ENCODE assay signal across 10 cellular contexts in genomic region chr1:47031059-47031458, GRCh38. TPM values are rescaled to one million over a fixed set of nuclear protein-coding genes. Genes with fewer than 3 reads are reported as not detected.
A peak's percentile ranks its signal among the peaks of the same experiment; 100 is the strongest.
DNase-seq lines count a peak whose midpoint lies in the region; ATAC-seq and TF ChIP-seq lines count a peak whose summit lies in the region.
"Had no signal": no experiment of that assay in that cellular context is flagged by ENCODE, and none has a peak within 500 bp of the region (broad histone marks: within the 10 kb centered on the region; RNA-seq: fewer than 3 reads in every experiment).

No MANE protein-coding gene starts in this region.

- peak; percentile 83 for DNase-seq in Jurkat, Clone E6-1 (ENCODE audit: low read depth, low spot score)
- DNase-seq in body of pancreas (peak; percentile 42 to 74 (median 60)), left ventricle myocardium superior (peak; percentile 24), smooth muscle cell of the brain vasculature (ENCODE audit: low read depth, low spot score) (peak; percentile 62), NAMALWA (ENCODE audit: low spot score) (no peak)
- DNase-seq in effector CD4-positive, alpha-beta T cell = no peak
- no peak for DNase-seq in CD4-positive, alpha-beta T cell

- H3K27me3 ChIP-seq in body of pancreas = no peaks in the 10 kb centered on the region
- peaks cover under 1% of the 10 kb centered on the region for H3K27me3 ChIP-seq in CD4-positive, alpha-beta T cell (ENCODE audit: control insufficient read depth, insufficient read depth, low read length)

- H3K27ac Mint-ChIP-seq in CD4-positive, alpha-beta T cell = no peak overlapping the region
- H3K27ac Mint-ChIP-seq: stimulated activated memory B cell treated with anti-CD40 and anti-IgM and Interleukin-4, amounts not matched to agents 10 μg/mL and 1 μg/mL and 100 μg/mL, for 72 hours had no signal

- ATAC-seq in body of pancreas (peak; percentile 94), left ventricle myocardium superior (peak; percentile 95), GM21526 (IDR thresholded peaks at IDR 0.05; ENCODE audit: low FRiP score, unreplicated experiment) (no peak)
- no peak for ATAC-seq in CD4-positive, alpha-beta T cell (ENCODE audit: poor library complexity)
- ATAC-seq: stimulated activated memory B cell treated with anti-CD40 and anti-IgM and Interleukin-4, amounts not matched to agents 10 μg/mL and 1 μg/mL and 100 μg/mL, for 72 hours had no signal

- WGBS in body of pancreas, 2 donors = 8 to 19% methylated on average over 3 of the region's 3 CpGs

- no peaks in the 10 kb centered on the region for H3K36me3 ChIP-seq in body of pancreas (replicated peaks in 1 of 2; ENCODE audit: insufficient read depth in 1 of 2, low read depth in 2 of 2)

- CTCF ChIA-PET in CD4-positive, alpha-beta T cell (lab: Charles Lee) = no interaction called here

- H3K27ac ChIP-seq in body of pancreas = peak overlapping the region; percentile 21 to 70 (median 44)
- no peak overlapping the region for H3K27ac ChIP-seq in CD4-positive, alpha-beta T cell (ENCODE audit: low read depth, low read length)

- H3K4me3 ChIP-seq in Jurkat, Clone E6-1 (ENCODE audit: low read length) = no peak overlapping the region
- no peak overlapping the region for H3K4me3 ChIP-seq in body of pancreas

- no peaks in the 10 kb centered on the region for H3K36me3 Mint-ChIP-seq in CD4-positive, alpha-beta T cell (ENCODE audit: low read depth)
- H3K36me3 Mint-ChIP-seq: stimulated activated memory B cell treated with anti-CD40 and anti-IgM and Interleukin-4, amounts not matched to agents 10 μg/mL and 1 μg/mL and 100 μg/mL, for 72 hours had no signal

- H3K9me3 ChIP-seq in body of pancreas = no peaks in the 10 kb centered on the region
- no peaks in the 10 kb centered on the region for H3K9me3 ChIP-seq in CD4-positive, alpha-beta T cell (ENCODE audit: control insufficient read depth, low read length)

- TF ChIP-seq POLR2A in body of pancreas (IDR thresholded peaks at IDR 0.05) = no peak

- peaks cover 27% of the 10 kb centered on the region for H3K27me3 Mint-ChIP-seq in CD4-positive, alpha-beta T cell

- H3K4me3 Mint-ChIP-seq in CD4-positive, alpha-beta T cell = no peak overlapping the region
- H3K4me3 Mint-ChIP-seq: stimulated activated memory B cell treated with anti-CD40 and anti-IgM and Interleukin-4, amounts not matched to agents 10 μg/mL and 1 μg/mL and 100 μg/mL, for 72 hours had no signal

- intact Hi-C loops in body of pancreas (cut with DNase I) = no loop called here
- intact Hi-C loops in left ventricle myocardium superior (cut with micrococcal nuclease) = no loop called here
- intact Hi-C loops in CD4-positive, alpha-beta T cell (cut with DNase I, micrococcal nuclease) = no loop called here

- POLR2A ChIA-PET in CD4-positive, alpha-beta T cell (lab: Charles Lee) = no interaction called here

- peaks cover 27% of the 10 kb centered on the region for H3K4me1 ChIP-seq in body of pancreas

- H3K4me1 Mint-ChIP-seq in CD4-positive, alpha-beta T cell (ENCODE audit: low read depth) = no peaks in the 10 kb centered on the region
- H3K4me1 Mint-ChIP-seq: stimulated activated memory B cell treated with anti-CD40 and anti-IgM and Interleukin-4, amounts not matched to agents 10 μg/mL and 1 μg/mL and 100 μg/mL, for 72 hours had no signal

- no peaks in the 10 kb centered on the region for H3K9me3 Mint-ChIP-seq in CD4-positive, alpha-beta T cell
- H3K9me3 Mint-ChIP-seq: stimulated activated memory B cell treated with anti-CD40 and anti-IgM and Interleukin-4, amounts not matched to agents 10 μg/mL and 1 μg/mL and 100 μg/mL, for 72 hours had no signal

- TF ChIP-seq CTCF in body of pancreas (IDR thresholded peaks at IDR 0.05) = no peak
- TF ChIP-seq CTCF in CD4-positive, alpha-beta T cell (IDR thresholded peaks at IDR 0.05) = no peak

RNA-seq across cellular contexts. Expression of gene CYP4X1, which starts 7.6 kb away (rescaled TPM):
- polyA plus RNA-seq in Jurkat, Clone E6-1 (2012; ENCODE audit: insufficient read depth, insufficient read length) = not detected
- total RNA-seq in body of pancreas (10 to 100 TPM in 1 of 2 donors, 1 to 10 TPM in 1; 1.8 to 14.2 TPM), left ventricle myocardium superior (1.6 TPM)
- total RNA-seq in CD4-positive, alpha-beta T cell = not detected

RNA-seq across cellular contexts. Expression of gene CYP4Z1, which starts 36.0 kb away (rescaled TPM):
- polyA plus RNA-seq in Jurkat, Clone E6-1 (2012; ENCODE audit: insufficient read depth, insufficient read length) = not detected
- total RNA-seq in body of pancreas (1 to 10 TPM in 1 of 2 donors, under 1 TPM in 1; 0.52 to 2.3 TPM), left ventricle myocardium superior (0.30 TPM)
- total RNA-seq in CD4-positive, alpha-beta T cell = not detected
- total RNA-seq: H1 had no signal
- polyA plus RNA-seq: H1 had no signal

Comparison
In these comparisons a context has a peak if more than half of its experiments do, and no peak if none do; other contexts are left out.
1. DNase-seq: peak in Jurkat, Clone E6-1 (single experiment), body of pancreas (4 of 4), left ventricle myocardium superior (single experiment) and smooth muscle cell of the brain vasculature (single experiment); none in effector CD4-positive, alpha-beta T cell (single experiment), NAMALWA (single experiment) and CD4-positive, alpha-beta T cell (0 of 10).
2. ATAC-seq: peak in body of pancreas (single experiment) and left ventricle myocardium superior (single experiment); none in CD4-positive, alpha-beta T cell (single experiment) and GM21526 (single experiment).